In the genomic region with DNA sequence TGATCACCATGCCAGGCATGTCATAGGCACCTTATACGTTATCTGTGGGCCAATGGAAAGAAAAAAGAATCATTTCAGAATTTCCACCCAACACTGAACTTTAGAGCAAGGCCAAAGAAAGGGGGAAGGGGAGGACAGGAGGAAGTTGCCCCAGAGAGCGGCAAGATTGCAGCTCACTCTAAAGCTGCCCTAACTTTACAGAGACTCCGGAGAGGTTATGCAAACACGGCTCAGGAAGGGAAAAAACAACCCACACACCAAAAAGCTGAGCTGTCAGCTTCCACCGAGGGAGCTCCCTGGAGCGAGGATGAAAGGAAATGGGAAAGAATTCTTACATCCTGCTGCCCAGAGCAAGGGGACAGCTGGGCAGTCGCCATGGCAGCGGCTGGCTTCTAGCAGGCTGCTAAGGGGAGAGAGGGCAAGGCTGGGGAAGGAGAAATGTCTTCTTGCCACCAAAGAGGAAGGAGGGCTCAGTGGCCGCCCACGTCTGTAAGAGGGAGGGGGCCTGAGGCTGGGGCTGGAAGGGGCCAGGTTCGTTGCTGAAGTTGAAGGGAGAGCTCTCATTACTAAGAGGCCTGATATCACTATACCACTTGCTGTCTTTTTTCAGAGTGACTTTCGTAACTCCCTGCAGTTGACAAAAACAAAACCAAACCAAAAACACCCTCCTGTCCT, we compare ENCODE assay signal across 1 cellular context.
TF ChIP-seq lines count a peak whose summit lies in the region.

No MANE protein-coding gene starts in this region.

TF ChIP-seq in GM12878, 131 proteins besides CTCF, POLR2A, EP300 and RAD21 (continued from another document and continues in another):
- TF ChIP-seq, protein P1, sequence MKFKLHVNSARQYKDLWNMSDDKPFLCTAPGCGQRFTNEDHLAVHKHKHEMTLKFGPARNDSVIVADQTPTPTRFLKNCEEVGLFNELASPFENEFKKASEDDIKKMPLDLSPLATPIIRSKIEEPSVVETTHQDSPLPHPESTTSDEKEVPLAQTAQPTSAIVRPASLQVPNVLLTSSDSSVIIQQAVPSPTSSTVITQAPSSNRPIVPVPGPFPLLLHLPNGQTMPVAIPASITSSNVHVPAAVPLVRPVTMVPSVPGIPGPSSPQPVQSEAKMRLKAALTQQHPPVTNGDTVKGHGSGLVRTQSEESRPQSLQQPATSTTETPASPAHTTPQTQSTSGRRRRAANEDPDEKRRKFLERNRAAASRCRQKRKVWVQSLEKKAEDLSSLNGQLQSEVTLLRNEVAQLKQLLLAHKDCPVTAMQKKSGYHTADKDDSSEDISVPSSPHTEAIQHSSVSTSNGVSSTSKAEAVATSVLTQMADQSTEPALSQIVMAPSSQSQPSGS (IDR thresholded peaks at IDR 0.05; ENCODE audit: low read length): no peak
- TF ChIP-seq MEF2A (IDR thresholded peaks at IDR 0.05; ENCODE audit: insufficient read depth, low read depth, low read length) (no peak), HDAC6 (IDR thresholded peaks at IDR 0.05; ENCODE audit: unreplicated experiment) (no peak), SUPT20H (IDR thresholded peaks at IDR 0.05; ENCODE audit: borderline replicate concordance, control insufficient read depth, low read depth, low read length) (no peak), TAF1 (IDR thresholded peaks at IDR 0.05; ENCODE audit: borderline replicate concordance, low read depth, low read length) (no peak; the same call in 1 of the 2 replicates), SIX5 (IDR thresholded peaks at IDR 0.05; ENCODE audit: low read depth, low read length, severe bottlenecking) (no peak), MTA3 (IDR thresholded peaks at IDR 0.05; ENCODE audit: borderline replicate concordance, low read length) (no peak), SIN3A (IDR thresholded peaks at IDR 0.05; ENCODE audit: low read depth, low read length) (peak; percentile 82), STAT3 (IDR thresholded peaks at IDR 0.05; ENCODE audit: low read depth, low read length) (no peak), FOXM1 (IDR thresholded peaks at IDR 0.05; ENCODE audit: low read depth, low read length) (no peak), YY1 (IDR thresholded peaks at IDR 0.05; ENCODE audit: low read depth, low read length) (no peak), PAX8 (IDR thresholded peaks at IDR 0.05) (no peak), BHLHE40 (IDR thresholded peaks at IDR 0.05; ENCODE audit: borderline replicate concordance in 1 of 2, low read depth in 2 of 2, low read length in 1 of 2) (no peak), SRF (IDR thresholded peaks at IDR 0.05; ENCODE audit: low read depth in 2 of 2, low read length in 2 of 2) (no peak), KLF5 (IDR thresholded peaks at IDR 0.05; ENCODE audit: partially characterized antibody) (peak; percentile 53), CHD4 (IDR thresholded peaks at IDR 0.05) (no peak), PAX5 (IDR thresholded peaks at IDR 0.05; ENCODE audit: borderline replicate concordance, low read depth, low read length) (no peak), MYB (IDR thresholded peaks at IDR 0.05; ENCODE audit: borderline replicate concordance, low read depth, low read length) (0 out of 2 replicates have a peak, but pooled peaks have one; percentile 28), ZNF207 (IDR thresholded peaks at IDR 0.05; ENCODE audit: borderline replicate concordance) (0 out of 2 replicates have a peak, but pooled peaks have one; percentile 45), EGR1 (IDR thresholded peaks at IDR 0.05; ENCODE audit: borderline replicate concordance in 1 of 2, low read depth in 2 of 2, low read length in 2 of 2) (peak in 1 of 2 experiments; percentile 92; a peak in 2 of 3 replicates), LARP7 (IDR thresholded peaks at IDR 0.05) (no peak; the same call in 1 of the 2 replicates), YBX1 (IDR thresholded peaks at IDR 0.05) (no peak)
- TF ChIP-seq, protein P2, sequence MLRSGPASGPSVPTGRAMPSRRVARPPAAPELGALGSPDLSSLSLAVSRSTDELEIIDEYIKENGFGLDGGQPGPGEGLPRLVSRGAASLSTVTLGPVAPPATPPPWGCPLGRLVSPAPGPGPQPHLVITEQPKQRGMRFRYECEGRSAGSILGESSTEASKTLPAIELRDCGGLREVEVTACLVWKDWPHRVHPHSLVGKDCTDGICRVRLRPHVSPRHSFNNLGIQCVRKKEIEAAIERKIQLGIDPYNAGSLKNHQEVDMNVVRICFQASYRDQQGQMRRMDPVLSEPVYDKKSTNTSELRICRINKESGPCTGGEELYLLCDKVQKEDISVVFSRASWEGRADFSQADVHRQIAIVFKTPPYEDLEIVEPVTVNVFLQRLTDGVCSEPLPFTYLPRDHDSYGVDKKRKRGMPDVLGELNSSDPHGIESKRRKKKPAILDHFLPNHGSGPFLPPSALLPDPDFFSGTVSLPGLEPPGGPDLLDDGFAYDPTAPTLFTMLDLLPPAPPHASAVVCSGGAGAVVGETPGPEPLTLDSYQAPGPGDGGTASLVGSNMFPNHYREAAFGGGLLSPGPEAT (IDR thresholded peaks at IDR 0.05; ENCODE audit: low read depth): peak; percentile 67; the same call in 1 of the 2 replicates
- TF ChIP-seq, protein P3, sequence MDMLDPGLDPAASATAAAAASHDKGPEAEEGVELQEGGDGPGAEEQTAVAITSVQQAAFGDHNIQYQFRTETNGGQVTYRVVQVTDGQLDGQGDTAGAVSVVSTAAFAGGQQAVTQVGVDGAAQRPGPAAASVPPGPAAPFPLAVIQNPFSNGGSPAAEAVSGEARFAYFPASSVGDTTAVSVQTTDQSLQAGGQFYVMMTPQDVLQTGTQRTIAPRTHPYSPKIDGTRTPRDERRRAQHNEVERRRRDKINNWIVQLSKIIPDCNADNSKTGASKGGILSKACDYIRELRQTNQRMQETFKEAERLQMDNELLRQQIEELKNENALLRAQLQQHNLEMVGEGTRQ (IDR thresholded peaks at IDR 0.05; ENCODE audit: borderline replicate concordance, low read depth, low read length): no peak
- TF ChIP-seq, protein P4, sequence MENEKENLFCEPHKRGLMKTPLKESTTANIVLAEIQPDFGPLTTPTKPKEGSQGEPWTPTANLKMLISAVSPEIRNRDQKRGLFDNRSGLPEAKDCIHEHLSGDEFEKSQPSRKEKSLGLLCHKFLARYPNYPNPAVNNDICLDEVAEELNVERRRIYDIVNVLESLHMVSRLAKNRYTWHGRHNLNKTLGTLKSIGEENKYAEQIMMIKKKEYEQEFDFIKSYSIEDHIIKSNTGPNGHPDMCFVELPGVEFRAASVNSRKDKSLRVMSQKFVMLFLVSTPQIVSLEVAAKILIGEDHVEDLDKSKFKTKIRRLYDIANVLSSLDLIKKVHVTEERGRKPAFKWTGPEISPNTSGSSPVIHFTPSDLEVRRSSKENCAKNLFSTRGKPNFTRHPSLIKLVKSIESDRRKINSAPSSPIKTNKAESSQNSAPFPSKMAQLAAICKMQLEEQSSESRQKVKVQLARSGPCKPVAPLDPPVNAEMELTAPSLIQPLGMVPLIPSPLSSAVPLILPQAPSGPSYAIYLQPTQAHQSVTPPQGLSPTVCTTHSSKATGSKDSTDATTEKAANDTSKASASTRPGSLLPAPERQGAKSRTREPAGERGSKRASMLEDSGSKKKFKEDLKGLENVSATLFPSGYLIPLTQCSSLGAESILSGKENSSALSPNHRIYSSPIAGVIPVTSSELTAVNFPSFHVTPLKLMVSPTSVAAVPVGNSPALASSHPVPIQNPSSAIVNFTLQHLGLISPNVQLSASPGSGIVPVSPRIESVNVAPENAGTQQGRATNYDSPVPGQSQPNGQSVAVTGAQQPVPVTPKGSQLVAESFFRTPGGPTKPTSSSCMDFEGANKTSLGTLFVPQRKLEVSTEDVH (IDR thresholded peaks at IDR 0.05; ENCODE audit: low read depth, partially characterized antibody): no peak
- TF ChIP-seq, protein P5, sequence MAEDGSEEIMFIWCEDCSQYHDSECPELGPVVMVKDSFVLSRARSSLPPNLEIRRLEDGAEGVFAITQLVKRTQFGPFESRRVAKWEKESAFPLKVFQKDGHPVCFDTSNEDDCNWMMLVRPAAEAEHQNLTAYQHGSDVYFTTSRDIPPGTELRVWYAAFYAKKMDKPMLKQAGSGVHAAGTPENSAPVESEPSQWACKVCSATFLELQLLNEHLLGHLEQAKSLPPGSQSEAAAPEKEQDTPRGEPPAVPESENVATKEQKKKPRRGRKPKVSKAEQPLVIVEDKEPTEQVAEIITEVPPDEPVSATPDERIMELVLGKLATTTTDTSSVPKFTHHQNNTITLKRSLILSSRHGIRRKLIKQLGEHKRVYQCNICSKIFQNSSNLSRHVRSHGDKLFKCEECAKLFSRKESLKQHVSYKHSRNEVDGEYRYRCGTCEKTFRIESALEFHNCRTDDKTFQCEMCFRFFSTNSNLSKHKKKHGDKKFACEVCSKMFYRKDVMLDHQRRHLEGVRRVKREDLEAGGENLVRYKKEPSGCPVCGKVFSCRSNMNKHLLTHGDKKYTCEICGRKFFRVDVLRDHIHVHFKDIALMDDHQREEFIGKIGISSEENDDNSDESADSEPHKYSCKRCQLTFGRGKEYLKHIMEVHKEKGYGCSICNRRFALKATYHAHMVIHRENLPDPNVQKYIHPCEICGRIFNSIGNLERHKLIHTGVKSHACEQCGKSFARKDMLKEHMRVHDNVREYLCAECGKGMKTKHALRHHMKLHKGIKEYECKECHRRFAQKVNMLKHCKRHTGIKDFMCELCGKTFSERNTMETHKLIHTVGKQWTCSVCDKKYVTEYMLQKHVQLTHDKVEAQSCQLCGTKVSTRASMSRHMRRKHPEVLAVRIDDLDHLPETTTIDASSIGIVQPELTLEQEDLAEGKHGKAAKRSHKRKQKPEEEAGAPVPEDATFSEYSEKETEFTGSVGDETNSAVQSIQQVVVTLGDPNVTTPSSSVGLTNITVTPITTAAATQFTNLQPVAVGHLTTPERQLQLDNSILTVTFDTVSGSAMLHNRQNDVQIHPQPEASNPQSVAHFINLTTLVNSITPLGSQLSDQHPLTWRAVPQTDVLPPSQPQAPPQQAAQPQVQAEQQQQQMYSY (CRISPR knock-in tag; IDR thresholded peaks at IDR 0.05): no peak
- TF ChIP-seq, protein P6, sequence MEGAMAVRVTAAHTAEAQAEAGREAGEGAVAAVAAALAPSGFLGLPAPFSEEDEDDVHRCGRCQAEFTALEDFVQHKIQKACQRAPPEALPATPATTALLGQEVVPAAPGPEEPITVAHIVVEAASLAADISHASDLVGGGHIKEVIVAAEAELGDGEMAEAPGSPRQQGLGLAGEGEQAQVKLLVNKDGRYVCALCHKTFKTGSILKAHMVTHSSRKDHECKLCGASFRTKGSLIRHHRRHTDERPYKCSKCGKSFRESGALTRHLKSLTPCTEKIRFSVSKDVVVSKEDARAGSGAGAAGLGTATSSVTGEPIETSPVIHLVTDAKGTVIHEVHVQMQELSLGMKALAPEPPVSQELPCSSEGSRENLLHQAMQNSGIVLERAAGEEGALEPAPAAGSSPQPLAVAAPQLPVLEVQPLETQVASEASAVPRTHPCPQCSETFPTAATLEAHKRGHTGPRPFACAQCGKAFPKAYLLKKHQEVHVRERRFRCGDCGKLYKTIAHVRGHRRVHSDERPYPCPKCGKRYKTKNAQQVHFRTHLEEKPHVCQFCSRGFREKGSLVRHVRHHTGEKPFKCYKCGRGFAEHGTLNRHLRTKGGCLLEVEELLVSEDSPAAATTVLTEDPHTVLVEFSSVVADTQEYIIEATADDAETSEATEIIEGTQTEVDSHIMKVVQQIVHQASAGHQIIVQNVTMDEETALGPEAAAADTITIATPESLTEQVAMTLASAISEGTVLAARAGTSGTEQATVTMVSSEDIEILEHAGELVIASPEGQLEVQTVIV (IDR thresholded peaks at IDR 0.05; ENCODE audit: borderline replicate concordance, partially characterized antibody): no peak
- TF ChIP-seq, protein P7, sequence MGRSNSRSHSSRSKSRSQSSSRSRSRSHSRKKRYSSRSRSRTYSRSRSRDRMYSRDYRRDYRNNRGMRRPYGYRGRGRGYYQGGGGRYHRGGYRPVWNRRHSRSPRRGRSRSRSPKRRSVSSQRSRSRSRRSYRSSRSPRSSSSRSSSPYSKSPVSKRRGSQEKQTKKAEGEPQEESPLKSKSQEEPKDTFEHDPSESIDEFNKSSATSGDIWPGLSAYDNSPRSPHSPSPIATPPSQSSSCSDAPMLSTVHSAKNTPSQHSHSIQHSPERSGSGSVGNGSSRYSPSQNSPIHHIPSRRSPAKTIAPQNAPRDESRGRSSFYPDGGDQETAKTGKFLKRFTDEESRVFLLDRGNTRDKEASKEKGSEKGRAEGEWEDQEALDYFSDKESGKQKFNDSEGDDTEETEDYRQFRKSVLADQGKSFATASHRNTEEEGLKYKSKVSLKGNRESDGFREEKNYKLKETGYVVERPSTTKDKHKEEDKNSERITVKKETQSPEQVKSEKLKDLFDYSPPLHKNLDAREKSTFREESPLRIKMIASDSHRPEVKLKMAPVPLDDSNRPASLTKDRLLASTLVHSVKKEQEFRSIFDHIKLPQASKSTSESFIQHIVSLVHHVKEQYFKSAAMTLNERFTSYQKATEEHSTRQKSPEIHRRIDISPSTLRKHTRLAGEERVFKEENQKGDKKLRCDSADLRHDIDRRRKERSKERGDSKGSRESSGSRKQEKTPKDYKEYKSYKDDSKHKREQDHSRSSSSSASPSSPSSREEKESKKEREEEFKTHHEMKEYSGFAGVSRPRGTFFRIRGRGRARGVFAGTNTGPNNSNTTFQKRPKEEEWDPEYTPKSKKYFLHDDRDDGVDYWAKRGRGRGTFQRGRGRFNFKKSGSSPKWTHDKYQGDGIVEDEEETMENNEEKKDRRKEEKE (IDR thresholded peaks at IDR 0.05): no peak
- TF ChIP-seq, protein P8, sequence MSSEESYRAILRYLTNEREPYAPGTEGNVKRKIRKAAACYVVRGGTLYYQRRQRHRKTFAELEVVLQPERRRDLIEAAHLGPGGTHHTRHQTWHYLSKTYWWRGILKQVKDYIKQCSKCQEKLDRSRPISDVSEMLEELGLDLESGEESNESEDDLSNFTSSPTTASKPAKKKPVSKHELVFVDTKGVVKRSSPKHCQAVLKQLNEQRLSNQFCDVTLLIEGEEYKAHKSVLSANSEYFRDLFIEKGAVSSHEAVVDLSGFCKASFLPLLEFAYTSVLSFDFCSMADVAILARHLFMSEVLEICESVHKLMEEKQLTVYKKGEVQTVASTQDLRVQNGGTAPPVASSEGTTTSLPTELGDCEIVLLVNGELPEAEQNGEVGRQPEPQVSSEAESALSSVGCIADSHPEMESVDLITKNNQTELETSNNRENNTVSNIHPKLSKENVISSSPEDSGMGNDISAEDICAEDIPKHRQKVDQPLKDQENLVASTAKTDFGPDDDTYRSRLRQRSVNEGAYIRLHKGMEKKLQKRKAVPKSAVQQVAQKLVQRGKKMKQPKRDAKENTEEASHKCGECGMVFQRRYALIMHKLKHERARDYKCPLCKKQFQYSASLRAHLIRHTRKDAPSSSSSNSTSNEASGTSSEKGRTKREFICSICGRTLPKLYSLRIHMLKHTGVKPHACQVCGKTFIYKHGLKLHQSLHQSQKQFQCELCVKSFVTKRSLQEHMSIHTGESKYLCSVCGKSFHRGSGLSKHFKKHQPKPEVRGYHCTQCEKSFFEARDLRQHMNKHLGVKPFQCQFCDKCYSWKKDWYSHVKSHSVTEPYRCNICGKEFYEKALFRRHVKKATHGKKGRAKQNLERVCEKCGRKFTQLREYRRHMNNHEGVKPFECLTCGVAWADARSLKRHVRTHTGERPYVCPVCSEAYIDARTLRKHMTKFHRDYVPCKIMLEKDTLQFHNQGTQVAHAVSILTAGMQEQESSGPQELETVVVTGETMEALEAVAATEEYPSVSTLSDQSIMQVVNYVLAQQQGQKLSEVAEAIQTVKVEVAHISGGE (CRISPR knock-in tag; IDR thresholded peaks at IDR 0.05): no peak
